1 cellular context compared by ENCODE assay signal in the genomic region with DNA sequence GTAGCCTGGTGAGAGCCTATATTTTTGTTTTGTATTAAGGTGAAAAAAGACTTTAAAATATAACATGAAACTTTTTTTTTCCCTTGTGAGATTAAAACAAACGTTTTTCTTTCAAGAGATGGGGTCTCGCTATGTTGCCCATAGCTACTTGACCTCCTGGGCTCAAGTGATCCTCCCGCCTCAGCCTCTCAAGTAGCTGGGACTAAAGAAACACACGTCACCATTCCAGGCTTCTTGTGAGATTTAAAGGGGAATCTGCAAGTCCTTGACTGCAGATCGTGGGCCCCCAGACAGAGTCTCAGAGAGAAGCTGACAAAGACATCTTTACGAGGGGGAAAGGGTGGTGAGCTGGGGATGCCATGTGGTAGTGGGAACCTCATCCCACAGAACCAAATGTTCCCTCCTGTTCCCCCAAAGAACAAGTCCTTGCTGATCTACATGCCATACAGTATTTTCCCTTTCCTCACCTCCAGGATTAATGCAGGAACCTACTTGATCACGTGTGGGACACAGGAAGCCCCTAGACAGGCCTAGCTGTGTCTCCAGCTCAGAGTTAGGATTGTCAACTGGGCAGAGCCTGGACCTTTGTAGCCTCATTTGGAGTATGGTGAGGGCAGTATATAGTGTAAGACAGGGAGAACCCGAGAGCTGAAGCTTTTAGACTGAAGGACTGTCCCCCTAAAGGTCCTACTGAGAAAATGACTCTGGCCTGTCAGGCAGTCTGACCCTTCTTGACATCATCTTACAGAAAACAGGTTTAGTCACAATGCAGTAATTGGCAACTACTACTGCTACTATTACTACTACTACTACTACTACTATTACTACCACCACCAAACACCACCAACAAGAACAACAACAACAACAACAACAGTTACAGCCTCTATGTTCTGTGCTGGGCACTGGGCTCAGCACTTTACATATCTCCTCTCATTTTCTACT.
TF ChIP-seq lines count a peak whose summit lies in the region.

No MANE protein-coding gene starts in this region.

TF ChIP-seq in HCT116, 20 proteins besides CTCF, POLR2A, EP300 and RAD21:
- TF ChIP-seq EGR1 (IDR thresholded peaks at IDR 0.05; ENCODE audit: low read depth) (no peak), POLR2AphosphoS5 (IDR thresholded peaks at IDR 0.05; ENCODE audit: low read depth, low read length) (no peak), EZH2 (IDR thresholded peaks at IDR 0.05) (no peak), JUND (IDR thresholded peaks at IDR 0.05) (no peak)
- TF ChIP-seq, protein P1, sequence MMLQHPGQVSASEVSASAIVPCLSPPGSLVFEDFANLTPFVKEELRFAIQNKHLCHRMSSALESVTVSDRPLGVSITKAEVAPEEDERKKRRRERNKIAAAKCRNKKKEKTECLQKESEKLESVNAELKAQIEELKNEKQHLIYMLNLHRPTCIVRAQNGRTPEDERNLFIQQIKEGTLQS (IDR thresholded peaks at IDR 0.05), result no peak
- TF ChIP-seq, protein P2, sequence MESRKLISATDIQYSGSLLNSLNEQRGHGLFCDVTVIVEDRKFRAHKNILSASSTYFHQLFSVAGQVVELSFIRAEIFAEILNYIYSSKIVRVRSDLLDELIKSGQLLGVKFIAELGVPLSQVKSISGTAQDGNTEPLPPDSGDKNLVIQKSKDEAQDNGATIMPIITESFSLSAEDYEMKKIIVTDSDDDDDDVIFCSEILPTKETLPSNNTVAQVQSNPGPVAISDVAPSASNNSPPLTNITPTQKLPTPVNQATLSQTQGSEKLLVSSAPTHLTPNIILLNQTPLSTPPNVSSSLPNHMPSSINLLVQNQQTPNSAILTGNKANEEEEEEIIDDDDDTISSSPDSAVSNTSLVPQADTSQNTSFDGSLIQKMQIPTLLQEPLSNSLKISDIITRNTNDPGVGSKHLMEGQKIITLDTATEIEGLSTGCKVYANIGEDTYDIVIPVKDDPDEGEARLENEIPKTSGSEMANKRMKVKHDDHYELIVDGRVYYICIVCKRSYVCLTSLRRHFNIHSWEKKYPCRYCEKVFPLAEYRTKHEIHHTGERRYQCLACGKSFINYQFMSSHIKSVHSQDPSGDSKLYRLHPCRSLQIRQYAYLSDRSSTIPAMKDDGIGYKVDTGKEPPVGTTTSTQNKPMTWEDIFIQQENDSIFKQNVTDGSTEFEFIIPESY (IDR thresholded peaks at IDR 0.05; ENCODE audit: extremely low read depth, insufficient replicate concordance, low read length), result no peak
